20 cellular contexts compared by ENCODE assay signal in genomic region chr17:67456103-67456502, GRCh38.
DNase-seq lines count a peak whose midpoint lies in the region; ATAC-seq and TF ChIP-seq lines count a peak whose summit lies in the region.
"Had no signal": no experiment of that assay in that cellular context is flagged by ENCODE, and none has a peak within 500 bp of the region (broad histone marks: within the 10 kb centered on the region; RNA-seq: fewer than 3 reads in every experiment).

No MANE protein-coding gene starts in this region.

- no peaks in the 10 kb centered on the region for H3K4me1 ChIP-seq in Caco-2
- H3K4me1 ChIP-seq: transverse colon had no signal

- no TSS peak for BruUV-seq in Caco-2 (replicated peaks; lab: Mats Ljungman, UMichigan)

- H3K4me3 ChIP-seq in Caco-2 (ENCODE audit: low read depth, low read length), result no peak overlapping the region
- H3K4me3 ChIP-seq: K562, transverse colon had no signal

- H3K4me3 Mint-ChIP-seq in activated T-cell treated with anti-CD3 and anti-CD28 coated beads, Interleukin-2, amount 50 U/mL, for 24 hours, result no peak overlapping the region
- H3K4me3 Mint-ChIP-seq in activated T-helper 17 cell treated with anti-CD3 and anti-CD28 coated beads, Interleukin-2, amount 50 U/mL, for 72 hours, result peak overlapping the region; percentile 50
- no peak overlapping the region for H3K4me3 Mint-ChIP-seq in stimulated activated effector memory CD8-positive, alpha-beta T cell treated with anti-CD3 and anti-CD28 coated beads, Interleukin-12 subunit alpha, Interleukin-12 subunit beta, amount 100 ng/mL, for 72 hours
- H3K4me3 Mint-ChIP-seq in Caco-2 (ENCODE audit: unreplicated experiment), result no peak overlapping the region

- no peak for DNase-seq in activated T-cell treated with anti-CD3 and anti-CD28 coated beads, Interleukin-2, amount 50 U/mL, for 24 hours
- no peak for DNase-seq in activated T-cell treated with anti-CD3 and anti-CD28 coated beads, Interleukin-2, amount 50 U/mL, for 48 hours
- no peak for DNase-seq in stimulated activated effector memory CD8-positive, alpha-beta T cell treated with anti-CD3 and anti-CD28 coated beads, Interleukin-12 subunit alpha, Interleukin-12 subunit beta, amount 100 ng/mL, for 72 hours (ENCODE audit: low spot score in 2 of 2)
- no peak for DNase-seq in Caco-2
- DNase-seq in AG08395 (ENCODE audit: low spot score), result no peak
- DNase-seq: activated CD4-positive, CD25-positive, alpha-beta regulatory T cell; HCEC 1CT; NCI-H1105; NCI-H2107; NCI-H524 treated with DMSO at 0.1 percent for 48 hours; PC-3; retina; SIG-M5; transverse colon had no signal

- peaks cover 19% of the 10 kb centered on the region for H3K9me3 Mint-ChIP-seq in activated T-cell treated with anti-CD3 and anti-CD28 coated beads, Interleukin-2, amount 50 U/mL, for 24 hours
- peaks cover 9% of the 10 kb centered on the region for H3K9me3 Mint-ChIP-seq in activated T-helper 17 cell treated with anti-CD3 and anti-CD28 coated beads, Interleukin-2, amount 50 U/mL, for 72 hours
- peaks cover 9% of the 10 kb centered on the region for H3K9me3 Mint-ChIP-seq in stimulated activated effector memory CD8-positive, alpha-beta T cell treated with anti-CD3 and anti-CD28 coated beads, Interleukin-12 subunit alpha, Interleukin-12 subunit beta, amount 100 ng/mL, for 72 hours
- peaks cover 14% of the 10 kb centered on the region for H3K9me3 Mint-ChIP-seq in Caco-2 (ENCODE audit: unreplicated experiment)

- H3K36me3 ChIP-seq in Caco-2 (ENCODE audit: control insufficient read depth, insufficient read depth, low read length), result no peaks in the 10 kb centered on the region
- H3K36me3 ChIP-seq: transverse colon had no signal

- intact Hi-C loops in Caco-2 (cut with micrococcal nuclease; ENCODE audit: unreplicated experiment), result no loop called here

- peaks cover 23% of the 10 kb centered on the region for H3K36me3 Mint-ChIP-seq in activated T-cell treated with anti-CD3 and anti-CD28 coated beads, Interleukin-2, amount 50 U/mL, for 24 hours (ENCODE audit: low read depth)
- peaks cover 9% of the 10 kb centered on the region for H3K36me3 Mint-ChIP-seq in activated T-helper 17 cell treated with anti-CD3 and anti-CD28 coated beads, Interleukin-2, amount 50 U/mL, for 72 hours (ENCODE audit: low read depth)
- peaks cover 5% of the 10 kb centered on the region for H3K36me3 Mint-ChIP-seq in stimulated activated effector memory CD8-positive, alpha-beta T cell treated with anti-CD3 and anti-CD28 coated beads, Interleukin-12 subunit alpha, Interleukin-12 subunit beta, amount 100 ng/mL, for 72 hours
- no peaks in the 10 kb centered on the region for H3K36me3 Mint-ChIP-seq in Caco-2 (ENCODE audit: insufficient read depth, unreplicated experiment)

- POLR2A ChIA-PET in Caco-2 (lab: Charles Lee), result no interaction called here

- H3K27ac Mint-ChIP-seq in activated T-cell treated with anti-CD3 and anti-CD28 coated beads, Interleukin-2, amount 50 U/mL, for 24 hours, result peak overlapping the region; percentile 60
- peak overlapping the region; percentile 89 for H3K27ac Mint-ChIP-seq in activated T-helper 17 cell treated with anti-CD3 and anti-CD28 coated beads, Interleukin-2, amount 50 U/mL, for 72 hours
- peak overlapping the region; percentile 72 for H3K27ac Mint-ChIP-seq in stimulated activated effector memory CD8-positive, alpha-beta T cell treated with anti-CD3 and anti-CD28 coated beads, Interleukin-12 subunit alpha, Interleukin-12 subunit beta, amount 100 ng/mL, for 72 hours
- no peak overlapping the region for H3K27ac Mint-ChIP-seq in Caco-2 (ENCODE audit: unreplicated experiment)

- peaks cover 7% of the 10 kb centered on the region; the same call in 1 of the 2 replicates for H3K9me3 ChIP-seq in Caco-2
- H3K9me3 ChIP-seq: transverse colon had no signal

- no peaks in the 10 kb centered on the region; the same call in 1 of the 2 replicates for H3K27me3 ChIP-seq in Caco-2 (replicated peaks; ENCODE audit: control insufficient read depth, insufficient read depth, low read length)
- H3K27me3 ChIP-seq: transverse colon had no signal

- peak; percentile 42 for ATAC-seq in HG02885 (IDR thresholded peaks at IDR 0.05; ENCODE audit: poor library complexity, unreplicated experiment)
- ATAC-seq in activated T-helper 17 cell treated with anti-CD3 and anti-CD28 coated beads, Interleukin-2, amount 50 U/mL, for 72 hours (replicated peaks), result no peak
- ATAC-seq in stimulated activated effector memory CD8-positive, alpha-beta T cell treated with anti-CD3 and anti-CD28 coated beads, Interleukin-12 subunit alpha, Interleukin-12 subunit beta, amount 100 ng/mL, for 72 hours, result no peak
- no peak for ATAC-seq in HG03342 (IDR thresholded peaks at IDR 0.05; ENCODE audit: unreplicated experiment)
- ATAC-seq: esophagus mucosa, K562, left lobe of liver, PC-3 had no signal

- no peaks in the 10 kb centered on the region for H3K27me3 Mint-ChIP-seq in activated T-cell treated with anti-CD3 and anti-CD28 coated beads, Interleukin-2, amount 50 U/mL, for 24 hours
- no peaks in the 10 kb centered on the region for H3K27me3 Mint-ChIP-seq in activated T-helper 17 cell treated with anti-CD3 and anti-CD28 coated beads, Interleukin-2, amount 50 U/mL, for 72 hours
- H3K27me3 Mint-ChIP-seq in Caco-2 (ENCODE audit: insufficient read depth, unreplicated experiment), result peaks cover 3% of the 10 kb centered on the region

- no peak for TF ChIP-seq CTCF in Caco-2 (IDR thresholded peaks at IDR 0.05; ENCODE audit: insufficient read depth in 1 of 2, low read depth in 1 of 2, low read length in 1 of 2, severe bottlenecking in 1 of 2, unreplicated experiment in 1 of 2)

- H3K4me1 Mint-ChIP-seq in activated T-cell treated with anti-CD3 and anti-CD28 coated beads, Interleukin-2, amount 50 U/mL, for 24 hours (ENCODE audit: low read depth), result peaks cover 82% of the 10 kb centered on the region
- peaks cover 49% of the 10 kb centered on the region for H3K4me1 Mint-ChIP-seq in activated T-helper 17 cell treated with anti-CD3 and anti-CD28 coated beads, Interleukin-2, amount 50 U/mL, for 72 hours
- H3K4me1 Mint-ChIP-seq in stimulated activated effector memory CD8-positive, alpha-beta T cell treated with anti-CD3 and anti-CD28 coated beads, Interleukin-12 subunit alpha, Interleukin-12 subunit beta, amount 100 ng/mL, for 72 hours, result peaks cover 71% of the 10 kb centered on the region
- H3K4me1 Mint-ChIP-seq in Caco-2 (ENCODE audit: low read depth, unreplicated experiment), result no peaks in the 10 kb centered on the region

- CTCF ChIA-PET in Caco-2 (lab: Charles Lee), result no interaction called here
